In the genomic region with DNA sequence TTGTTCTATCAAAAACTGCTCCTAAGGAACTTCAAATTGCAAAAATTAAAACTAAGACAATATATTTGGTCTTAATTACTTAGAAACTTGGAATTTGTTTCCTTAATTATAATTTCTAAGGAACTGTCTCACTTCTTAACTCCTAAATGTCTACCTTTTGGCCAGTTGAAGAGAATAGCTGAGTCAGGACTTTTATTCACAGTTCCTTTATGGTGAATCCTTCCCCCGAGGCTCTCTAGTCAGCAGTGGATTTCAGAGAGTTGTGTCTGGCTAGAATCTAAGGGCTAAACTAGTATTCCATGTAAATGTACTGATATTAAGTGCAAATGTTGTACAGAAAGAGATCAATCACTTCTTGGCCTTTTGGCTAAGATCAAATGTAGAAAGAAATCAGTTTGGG, we compare ENCODE assay signal across 21 cellular contexts.
"Had no signal": no experiment of that assay in that cellular context is flagged by ENCODE, and none has a peak within 500 bp of the region (broad histone marks: within the 10 kb centered on the region; RNA-seq: fewer than 3 reads in every experiment).

No MANE protein-coding gene starts in this region.

- H3K4me3 ChIP-seq: ascending aorta, breast epithelium, lung, neural progenitor cell, suprapubic skin, transverse colon, vagina had no signal

- DNase-seq: activated CD4-positive, alpha-beta T cell treated with anti-CD3 and anti-CD28 coated beads, Interleukin-2, amount 10 ng/mL, durations not matched to agents 7 days and 5 days; activated CD8-positive, alpha-beta T cell treated with anti-CD3 and anti-CD28 coated beads, Interleukin-2, amount 10 ng/mL, durations not matched to agents 7 days and 5 days; activated naive CD4-positive, alpha-beta T cell treated with anti-CD3 and anti-CD28 coated beads, Interleukin-2, amount 10 ng/mL, durations not matched to agents 7 days and 5 days; activated T-cell treated with anti-CD3 and anti-CD28 coated beads, Interleukin-2, amount 50 U/mL, for 24 hours; dermis blood vessel endothelial cell; effector memory CD8-positive, alpha-beta T cell; naive B cell; stimulated activated naive CD8-positive, alpha-beta T cell treated with anti-CD3 and anti-CD28 coated beads, Interleukin-15, amount 100 ng/mL, for 72 hours; T-helper 1 cell; T1000; transverse colon had no signal

- FAIRE-seq: frontal cortex had no signal

- H3K4me3 Mint-ChIP-seq: activated CD4-positive, alpha-beta T cell treated with anti-CD3 and anti-CD28 coated beads, Interleukin-2, amount 10 ng/mL, durations not matched to agents 7 days and 5 days; activated CD8-positive, alpha-beta T cell treated with anti-CD3 and anti-CD28 coated beads, Interleukin-2, amount 10 ng/mL, durations not matched to agents 7 days and 5 days; activated naive CD4-positive, alpha-beta T cell treated with anti-CD3 and anti-CD28 coated beads, Interleukin-2, amount 10 ng/mL, durations not matched to agents 7 days and 5 days; activated T-cell treated with anti-CD3 and anti-CD28 coated beads, Interleukin-2, amount 50 U/mL, for 24 hours; effector memory CD8-positive, alpha-beta T cell; naive B cell; neural progenitor cell; stimulated activated naive CD8-positive, alpha-beta T cell treated with anti-CD3 and anti-CD28 coated beads, Interleukin-15, amount 100 ng/mL, for 72 hours had no signal

- H3K27me3 Mint-ChIP-seq: activated CD4-positive, alpha-beta T cell treated with anti-CD3 and anti-CD28 coated beads, Interleukin-2, amount 10 ng/mL, durations not matched to agents 7 days and 5 days; activated naive CD4-positive, alpha-beta T cell treated with anti-CD3 and anti-CD28 coated beads, Interleukin-2, amount 10 ng/mL, durations not matched to agents 7 days and 5 days; effector memory CD8-positive, alpha-beta T cell; naive B cell; progenitor cell of endocrine pancreas; stimulated activated naive CD8-positive, alpha-beta T cell treated with anti-CD3 and anti-CD28 coated beads, Interleukin-15, amount 100 ng/mL, for 72 hours had no signal

- H3K4me1 ChIP-seq: ascending aorta, breast epithelium, suprapubic skin, transverse colon, vagina had no signal

- H3K9me3 Mint-ChIP-seq: activated CD4-positive, alpha-beta T cell treated with anti-CD3 and anti-CD28 coated beads, Interleukin-2, amount 10 ng/mL, durations not matched to agents 7 days and 5 days; activated T-cell treated with anti-CD3 and anti-CD28 coated beads, Interleukin-2, amount 50 U/mL, for 24 hours; activated T-helper 2 cell treated with anti-CD3 and anti-CD28 coated beads, Interferon-gamma antibody, Interleukin-2, Interleukin-4, amounts not matched to agents 10 μg/mL and 5 μg/mL and 100 μg/mL, durations not matched to agents 14 hours and 24 hours and 36 hours; effector memory CD8-positive, alpha-beta T cell; neural progenitor cell had no signal

- H3K36me3 Mint-ChIP-seq: naive B cell, neural progenitor cell had no signal

- H3K27ac ChIP-seq: ascending aorta, breast epithelium, neural progenitor cell, suprapubic skin, transverse colon, vagina had no signal

- H3K27me3 ChIP-seq: ascending aorta, neural progenitor cell, suprapubic skin, transverse colon, vagina had no signal

- H3K9me3 ChIP-seq: ascending aorta, breast epithelium, suprapubic skin, transverse colon, vagina had no signal

- H3K4me2 ChIP-seq: neural progenitor cell had no signal

- H3K36me3 ChIP-seq: ascending aorta, breast epithelium, neural progenitor cell, suprapubic skin, transverse colon, vagina had no signal

- H3K27ac Mint-ChIP-seq: activated CD4-positive, alpha-beta T cell treated with anti-CD3 and anti-CD28 coated beads, Interleukin-2, amount 10 ng/mL, durations not matched to agents 7 days and 5 days; activated CD8-positive, alpha-beta T cell treated with anti-CD3 and anti-CD28 coated beads, Interleukin-2, amount 10 ng/mL, durations not matched to agents 7 days and 5 days; activated naive CD4-positive, alpha-beta T cell treated with anti-CD3 and anti-CD28 coated beads, Interleukin-2, amount 10 ng/mL, durations not matched to agents 7 days and 5 days; activated T-cell treated with anti-CD3 and anti-CD28 coated beads, Interleukin-2, amount 50 U/mL, for 24 hours; activated T-helper 2 cell treated with anti-CD3 and anti-CD28 coated beads, Interferon-gamma antibody, Interleukin-2, Interleukin-4, amounts not matched to agents 10 μg/mL and 5 μg/mL and 100 μg/mL, durations not matched to agents 14 hours and 24 hours and 36 hours; effector memory CD8-positive, alpha-beta T cell; neural progenitor cell; progenitor cell of endocrine pancreas; stimulated activated naive CD8-positive, alpha-beta T cell treated with anti-CD3 and anti-CD28 coated beads, Interleukin-15, amount 100 ng/mL, for 72 hours had no signal

- ATAC-seq: activated CD8-positive, alpha-beta T cell treated with anti-CD3 and anti-CD28 coated beads, Interleukin-2, amount 10 ng/mL, durations not matched to agents 7 days and 5 days; effector memory CD8-positive, alpha-beta T cell; left lobe of liver; stimulated activated naive CD8-positive, alpha-beta T cell treated with anti-CD3 and anti-CD28 coated beads, Interleukin-15, amount 100 ng/mL, for 72 hours had no signal

- H2AFZ ChIP-seq: neural progenitor cell had no signal
